Comparison of ENCODE assay signal across 1 cellular context in genomic region chr19:45506991-45507863, GRCh38.
A peak's percentile ranks its signal among the peaks of the same experiment; 100 is the strongest.
TF ChIP-seq lines count a peak whose summit lies in the region.

TSS of gene VASP (plus strand) at chr19:45507479. CDS start at chr19:45507772, 293 bp downstream.

TF ChIP-seq in K562, 482 proteins besides CTCF, POLR2A, EP300 and RAD21 (continued from another document):
- TF ChIP-seq, protein P1, sequence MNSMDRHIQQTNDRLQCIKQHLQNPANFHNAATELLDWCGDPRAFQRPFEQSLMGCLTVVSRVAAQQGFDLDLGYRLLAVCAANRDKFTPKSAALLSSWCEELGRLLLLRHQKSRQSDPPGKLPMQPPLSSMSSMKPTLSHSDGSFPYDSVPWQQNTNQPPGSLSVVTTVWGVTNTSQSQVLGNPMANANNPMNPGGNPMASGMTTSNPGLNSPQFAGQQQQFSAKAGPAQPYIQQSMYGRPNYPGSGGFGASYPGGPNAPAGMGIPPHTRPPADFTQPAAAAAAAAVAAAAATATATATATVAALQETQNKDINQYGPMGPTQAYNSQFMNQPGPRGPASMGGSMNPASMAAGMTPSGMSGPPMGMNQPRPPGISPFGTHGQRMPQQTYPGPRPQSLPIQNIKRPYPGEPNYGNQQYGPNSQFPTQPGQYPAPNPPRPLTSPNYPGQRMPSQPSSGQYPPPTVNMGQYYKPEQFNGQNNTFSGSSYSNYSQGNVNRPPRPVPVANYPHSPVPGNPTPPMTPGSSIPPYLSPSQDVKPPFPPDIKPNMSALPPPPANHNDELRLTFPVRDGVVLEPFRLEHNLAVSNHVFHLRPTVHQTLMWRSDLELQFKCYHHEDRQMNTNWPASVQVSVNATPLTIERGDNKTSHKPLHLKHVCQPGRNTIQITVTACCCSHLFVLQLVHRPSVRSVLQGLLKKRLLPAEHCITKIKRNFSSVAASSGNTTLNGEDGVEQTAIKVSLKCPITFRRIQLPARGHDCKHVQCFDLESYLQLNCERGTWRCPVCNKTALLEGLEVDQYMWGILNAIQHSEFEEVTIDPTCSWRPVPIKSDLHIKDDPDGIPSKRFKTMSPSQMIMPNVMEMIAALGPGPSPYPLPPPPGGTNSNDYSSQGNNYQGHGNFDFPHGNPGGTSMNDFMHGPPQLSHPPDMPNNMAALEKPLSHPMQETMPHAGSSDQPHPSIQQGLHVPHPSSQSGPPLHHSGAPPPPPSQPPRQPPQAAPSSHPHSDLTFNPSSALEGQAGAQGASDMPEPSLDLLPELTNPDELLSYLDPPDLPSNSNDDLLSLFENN (IDR thresholded peaks at IDR 0.05; ENCODE audit: low read depth in 2 of 2, low read length in 2 of 2) = peak in 1 of 2 experiments; percentile 79; a peak in 1 of 4 replicates
- TF ChIP-seq ZNF197 (CRISPR knock-in tag; IDR thresholded peaks at IDR 0.05; ENCODE audit: low read depth) = no peak; the same call in 1 of the 2 replicates
- no peak; a peak in 1 of 6 replicates for TF ChIP-seq ZBTB11 (CRISPR knock-in tag; IDR thresholded peaks at IDR 0.05)
- no peak for TF ChIP-seq U2AF2 (optimal IDR thresholded peaks at IDR 0.05; ENCODE audit: low read depth, low read length)
